19 cellular contexts compared by ENCODE assay signal in the genomic region with DNA sequence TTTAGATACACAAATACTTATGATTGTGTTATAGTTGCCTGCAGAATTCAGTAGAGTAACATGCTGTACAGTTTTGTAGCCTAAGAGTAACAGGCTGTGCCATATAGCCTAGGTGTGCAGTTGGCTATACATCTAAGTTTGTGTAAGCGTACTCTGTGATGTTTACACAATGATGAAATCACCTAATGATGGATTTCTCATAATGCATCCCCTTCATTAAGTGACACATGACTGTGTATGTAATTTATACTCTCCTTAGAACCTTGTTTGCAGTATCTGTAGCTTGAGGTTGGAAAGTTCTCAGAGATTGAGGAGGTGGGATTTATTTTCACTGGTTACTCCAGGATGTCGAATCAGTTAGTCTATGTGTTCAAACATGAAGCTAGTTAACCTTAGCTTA.
"Had no signal": no experiment of that assay in that cellular context is flagged by ENCODE, and none has a peak within 500 bp of the region (broad histone marks: within the 10 kb centered on the region; RNA-seq: fewer than 3 reads in every experiment).

No MANE protein-coding gene starts in this region.

- DNase-seq: activated CD4-positive, alpha-beta T cell treated with anti-CD3 and anti-CD28 coated beads for 1 hour; activated effector memory CD4-positive, alpha-beta T cell treated with anti-CD3 and anti-CD28 coated beads, Interleukin-2, amount 50 U/mL, for 16 hours; activated naive CD4-positive, alpha-beta T cell treated with anti-CD3 and anti-CD28 coated beads, Interleukin-2, amount 50 U/mL, for 16 hours; activated T-cell treated with anti-CD3 and anti-CD28 coated beads, Interleukin-2, amount 50 U/mL, for 72 hours; cerebellar nuclear complex; cortex of kidney; effector CD4-positive, alpha-beta T cell; heart left ventricle; left lung; mammary epithelial cell; T-helper 2 cell; transverse colon; WERI-Rb-1 had no signal

- H3K9me3 ChIP-seq: ascending aorta, esophagus muscularis mucosa, gastroesophageal sphincter, heart left ventricle, left lung, suprapubic skin, transverse colon had no signal

- H3K4me3 ChIP-seq: ascending aorta, esophagus muscularis mucosa, gastroesophageal sphincter, heart left ventricle, left lung, suprapubic skin, transverse colon had no signal

- H3K36me3 ChIP-seq: left lung, suprapubic skin, transverse colon, WERI-Rb-1 had no signal

- H3K27ac Mint-ChIP-seq: activated T-cell treated with anti-CD3 and anti-CD28 coated beads, Interleukin-2, amount 50 U/mL, for 72 hours; progenitor cell of endocrine pancreas; stimulated activated naive CD8-positive, alpha-beta T cell treated with anti-CD3 and anti-CD28 coated beads, Interleukin-15, Interleukin-2, amounts not matched to agents 100 ng/mL and 50 ng/mL, for 24 hours had no signal

- H3K4me3 Mint-ChIP-seq: activated T-cell treated with anti-CD3 and anti-CD28 coated beads, Interleukin-2, amount 50 U/mL, for 72 hours; stimulated activated naive CD8-positive, alpha-beta T cell treated with anti-CD3 and anti-CD28 coated beads, Interleukin-15, Interleukin-2, amounts not matched to agents 100 ng/mL and 50 ng/mL, for 24 hours had no signal

- H3K27me3 Mint-ChIP-seq: progenitor cell of endocrine pancreas had no signal

- H3K9me3 Mint-ChIP-seq: activated T-cell treated with anti-CD3 and anti-CD28 coated beads, Interleukin-2, amount 50 U/mL, for 72 hours; stimulated activated naive CD8-positive, alpha-beta T cell treated with anti-CD3 and anti-CD28 coated beads, Interleukin-15, Interleukin-2, amounts not matched to agents 100 ng/mL and 50 ng/mL, for 24 hours had no signal

- ATAC-seq: activated T-cell treated with anti-CD3 and anti-CD28 coated beads, Interleukin-2, amount 50 U/mL, for 72 hours; gastroesophageal sphincter; left lung had no signal

- H3K27ac ChIP-seq: ascending aorta, esophagus muscularis mucosa, gastroesophageal sphincter, heart left ventricle, left lung, suprapubic skin, transverse colon, WERI-Rb-1 had no signal

- H3K4me1 ChIP-seq: left lung had no signal

- H3K27me3 ChIP-seq: ascending aorta, esophagus muscularis mucosa, gastroesophageal sphincter, heart left ventricle, suprapubic skin had no signal
